8 cellular contexts compared by ENCODE assay signal in the genomic region with DNA sequence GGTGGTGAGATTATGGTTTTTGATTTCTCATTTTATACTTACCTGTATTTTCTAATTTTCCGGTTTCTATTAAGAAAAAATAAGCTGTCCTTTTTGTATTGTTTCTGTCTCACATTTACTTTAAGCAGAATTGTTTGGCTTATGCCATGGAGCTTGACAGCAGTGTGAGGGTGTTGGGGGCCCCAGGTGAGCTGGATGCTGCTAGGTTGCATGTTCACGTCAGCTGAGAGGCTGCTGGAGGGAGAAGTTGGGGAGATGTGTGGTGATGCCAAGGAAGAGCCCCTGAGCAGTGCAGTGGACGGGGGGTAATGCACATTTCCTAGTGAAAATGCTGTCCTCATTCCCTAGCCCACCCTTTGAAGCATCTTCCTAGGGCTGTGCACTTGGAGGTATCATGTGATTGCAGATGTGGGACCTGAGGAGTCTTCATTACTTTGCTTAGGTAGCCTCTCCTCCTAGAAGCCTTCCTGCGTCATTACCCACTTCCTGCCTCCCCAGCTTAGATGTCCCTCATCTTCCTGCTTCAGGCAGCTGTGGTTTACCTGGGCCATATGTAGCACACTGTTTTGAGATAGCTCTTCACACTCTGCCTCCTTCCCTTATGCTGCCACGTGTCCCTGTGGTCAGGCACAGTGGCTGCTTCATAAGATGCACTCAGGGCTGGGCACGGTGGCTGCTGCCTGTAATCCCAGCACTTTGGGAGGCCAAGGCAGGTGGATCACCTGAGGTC.
DNase-seq lines count a peak whose midpoint lies in the region; ATAC-seq lines count a peak whose summit lies in the region.

No MANE protein-coding gene starts in this region.

- H3K36me3 Mint-ChIP-seq in activated naive CD8-positive, alpha-beta T cell treated with anti-CD3 and anti-CD28 coated beads, Interleukin-2, amount 50 U/mL, for 24 hours (ENCODE audit: low read depth) = peaks cover 75% of the 10 kb centered on the region

- H3K9me3 ChIP-seq in BLaER1 treated with 17β-estradiol and CSF1 and Interleukin-3, amounts not matched to agents 10 nM and 100 nM (replicated peaks in 1 of 11) = no peaks in the 10 kb centered on the region

- peak overlapping the region; percentile 65 for H3K4me3 Mint-ChIP-seq in activated naive CD8-positive, alpha-beta T cell treated with anti-CD3 and anti-CD28 coated beads, Interleukin-2, amount 50 U/mL, for 24 hours

- H3K4me1 Mint-ChIP-seq in activated naive CD8-positive, alpha-beta T cell treated with anti-CD3 and anti-CD28 coated beads, Interleukin-2, amount 50 U/mL, for 24 hours = peaks cover 66% of the 10 kb centered on the region

- no peak overlapping the region for H3K9ac ChIP-seq in BLaER1 treated with 17β-estradiol and CSF1 and Interleukin-3, amounts not matched to agents 10 nM and 100 nM

- H3K4me3 ChIP-seq in BLaER1 treated with 17β-estradiol and CSF1 and Interleukin-3, amounts not matched to agents 10 nM and 100 nM = no peak overlapping the region

- peak; percentile 62 to 98 (median 82) for DNase-seq in T-helper 1 cell
- DNase-seq in activated naive CD8-positive, alpha-beta T cell treated with anti-CD3 and anti-CD28 coated beads, Interleukin-2, amount 50 U/mL, for 24 hours = peak; percentile 67
- DNase-seq in stimulated activated CD8-positive, alpha-beta memory T cell treated with anti-CD3 and anti-CD28 coated beads, Interleukin-7, amount 100 ng/mL, for 1 hour (ENCODE audit: low read depth in 2 of 2) = peak; percentile 61 to 62
- no peak for DNase-seq in dedifferentiated amniotic fluid mesenchymal stem cell (ENCODE audit: extremely low spot score)
- DNase-seq in nucleus accumbens (lab: John Stamatoyannopoulos, UW) = no peak

- no peaks in the 10 kb centered on the region for H3K27me3 ChIP-seq in BLaER1 treated with 17β-estradiol and CSF1 and Interleukin-3, amounts not matched to agents 10 nM and 100 nM

- no peaks in the 10 kb centered on the region for H3K9me3 Mint-ChIP-seq in activated naive CD8-positive, alpha-beta T cell treated with anti-CD3 and anti-CD28 coated beads, Interleukin-2, amount 50 U/mL, for 24 hours

- ATAC-seq in GM21576 (IDR thresholded peaks at IDR 0.05; ENCODE audit: unreplicated experiment) (peak; percentile 84), HG03520 (IDR thresholded peaks at IDR 0.05; ENCODE audit: unreplicated experiment) (no peak)
- ATAC-seq in activated naive CD8-positive, alpha-beta T cell treated with anti-CD3 and anti-CD28 coated beads, Interleukin-2, amount 50 U/mL, for 24 hours = peak; percentile 98

- H3K27ac ChIP-seq in BLaER1 treated with 17β-estradiol and CSF1 and Interleukin-3, amounts not matched to agents 10 nM and 100 nM = peak overlapping the region in 1 of 11 experiments; percentile 5; a peak in 1 of 22 replicates

- no peaks in the 10 kb centered on the region for H3K27me3 Mint-ChIP-seq in activated naive CD8-positive, alpha-beta T cell treated with anti-CD3 and anti-CD28 coated beads, Interleukin-2, amount 50 U/mL, for 24 hours

- peak overlapping the region in 7 of 11 experiments; percentile 19 to 52 (median 40); a peak in 13 of 22 replicates for H3K4me2 ChIP-seq in BLaER1 treated with 17β-estradiol and CSF1 and Interleukin-3, amounts not matched to agents 10 nM and 100 nM

- peaks cover 6 to 30% (median 25%) of the 10 kb centered on the region in 10 experiments; a peak in 18 of 20 replicates for H3K4me1 ChIP-seq in BLaER1 treated with 17β-estradiol and CSF1 and Interleukin-3, amounts not matched to agents 10 nM and 100 nM

- H3K36me3 ChIP-seq in BLaER1 treated with 17β-estradiol and CSF1 and Interleukin-3, amounts not matched to agents 10 nM and 100 nM = peaks cover 99 to 100% (median 100%) of the 10 kb centered on the region in 11 experiments

- H4K20me1 ChIP-seq in BLaER1 treated with 17β-estradiol and CSF1 and Interleukin-3, amounts not matched to agents 10 nM and 100 nM = peaks cover 4 to 50% (median 20%) of the 10 kb centered on the region in 11 experiments; a peak in 17 of 22 replicates

- peak overlapping the region; percentile 84 for H3K27ac Mint-ChIP-seq in activated naive CD8-positive, alpha-beta T cell treated with anti-CD3 and anti-CD28 coated beads, Interleukin-2, amount 50 U/mL, for 24 hours

Comparison
In these comparisons a context has a peak if more than half of its experiments do, and no peak if none do; other contexts are left out.
1. DNase-seq: peak in T-helper 1 cell (5 of 5), activated naive CD8-positive, alpha-beta T cell treated with anti-CD3 and anti-CD28 coated beads, Interleukin-2, amount 50 U/mL, for 24 hours (single experiment) and stimulated activated CD8-positive, alpha-beta memory T cell treated with anti-CD3 and anti-CD28 coated beads, Interleukin-7, amount 100 ng/mL, for 1 hour (2 of 2); none in dedifferentiated amniotic fluid mesenchymal stem cell (single experiment) and nucleus accumbens (0 of 56).